In genomic region chr14:96590190-96590860, GRCh38 we compare ENCODE assay signal across 31 cellular contexts.
"Had no signal": no experiment of that assay in that cellular context is flagged by ENCODE, and none has a peak within 500 bp of the region (broad histone marks: within the 10 kb centered on the region; RNA-seq: fewer than 3 reads in every experiment).

No MANE protein-coding gene starts in this region.

- H3K27ac Mint-ChIP-seq: activated CD4-positive, alpha-beta memory T cell treated with anti-CD3 and anti-CD28 coated beads for 36 hours; activated naive CD4-positive, alpha-beta T cell treated with anti-CD3 and anti-CD28 coated beads, Interleukin-2, amount 10 ng/mL, durations not matched to agents 7 days and 5 days; activated naive CD8-positive, alpha-beta T cell treated with anti-CD3 and anti-CD28 coated beads, Interleukin-2, amount 10 ng/mL, durations not matched to agents 7 days and 5 days; activated T-cell treated with anti-CD3 and anti-CD28 coated beads, Interleukin-2, amount 50 U/mL, for 24 hours; nephron; stimulated activated memory B cell treated with anti-CD40 and anti-IgM and Interleukin-4, amounts not matched to agents 10 μg/mL and 1 μg/mL and 100 μg/mL, for 72 hours; stimulated activated naive CD8-positive, alpha-beta T cell treated with anti-CD3 and anti-CD28 coated beads, Interleukin-15, amount 100 ng/mL, for 72 hours; T-helper 1 cell treated with Interleukin-12 subunit alpha and Interleukin-12 subunit beta and Interleukin-4 antibody, amounts not matched to agents 30 μg/mL and 1 μg/mL, for 36 hours; type B pancreatic cell had no signal

- DNase-seq: activated CD4-positive, alpha-beta memory T cell treated with anti-CD3 and anti-CD28 coated beads for 36 hours; activated CD4-positive, alpha-beta T cell treated with anti-CD3 and anti-CD28 coated beads for 48 hours; activated gamma-delta T cell; activated naive CD4-positive, alpha-beta T cell treated with anti-CD3 and anti-CD28 coated beads, Interleukin-2, amount 10 ng/mL, durations not matched to agents 7 days and 5 days; activated naive CD8-positive, alpha-beta T cell treated with anti-CD3 and anti-CD28 coated beads, Interleukin-2, amount 10 ng/mL, durations not matched to agents 7 days and 5 days; activated T-cell treated with anti-CD3 and anti-CD28 coated beads, Interleukin-2, amount 50 U/mL, for 24 hours; dorsolateral prefrontal cortex; effector memory CD4-positive, alpha-beta T cell; erythroblast; gastrocnemius medialis; glutamatergic neuron; left cardiac atrium; mammary epithelial cell; ovary; psoas muscle; stimulated activated CD4-positive, alpha-beta T cell treated with anti-CD3 and anti-CD28 coated beads, Interleukin-4, amount 100 ng/mL, for 4 hours; stimulated activated CD8-positive, alpha-beta memory T cell treated with anti-CD3 and anti-CD28 coated beads, Interleukin-4, amount 100 ng/mL, for 48 hours; stimulated activated naive CD8-positive, alpha-beta T cell treated with anti-CD3 and anti-CD28 coated beads, Interleukin-15, amount 100 ng/mL, for 72 hours; substantia nigra; T1000; WERI-Rb-1 had no signal

- H3K4me1 ChIP-seq: psoas muscle had no signal

- ATAC-seq: activated CD4-positive, CD25-positive, alpha-beta regulatory T cell treated with anti-CD3 and anti-CD28 coated beads, Interleukin-2, amount 50 U/mL, for 24 hours; gastrocnemius medialis; left cardiac atrium; psoas muscle; stimulated activated memory B cell treated with anti-CD40 and anti-IgM and Interleukin-4, amounts not matched to agents 10 μg/mL and 1 μg/mL and 100 μg/mL, for 72 hours; stimulated activated naive CD8-positive, alpha-beta T cell treated with anti-CD3 and anti-CD28 coated beads, Interleukin-15, amount 100 ng/mL, for 72 hours had no signal

- H3K9me3 Mint-ChIP-seq: activated CD4-positive, alpha-beta memory T cell treated with anti-CD3 and anti-CD28 coated beads for 36 hours; activated naive CD4-positive, alpha-beta T cell treated with anti-CD3 and anti-CD28 coated beads, Interleukin-2, amount 10 ng/mL, durations not matched to agents 7 days and 5 days; activated naive CD8-positive, alpha-beta T cell treated with anti-CD3 and anti-CD28 coated beads, Interleukin-2, amount 10 ng/mL, durations not matched to agents 7 days and 5 days; activated T-cell treated with anti-CD3 and anti-CD28 coated beads, Interleukin-2, amount 50 U/mL, for 24 hours; brain; nephron; stimulated activated memory B cell treated with anti-CD40 and anti-IgM and Interleukin-4, amounts not matched to agents 10 μg/mL and 1 μg/mL and 100 μg/mL, for 72 hours; stimulated activated naive CD8-positive, alpha-beta T cell treated with anti-CD3 and anti-CD28 coated beads, Interleukin-15, amount 100 ng/mL, for 72 hours; T-helper 1 cell treated with Interleukin-12 subunit alpha and Interleukin-12 subunit beta and Interleukin-4 antibody, amounts not matched to agents 30 μg/mL and 1 μg/mL, for 36 hours; type B pancreatic cell had no signal

- H3K36me3 ChIP-seq: ascending aorta, cardiac muscle cell, gastrocnemius medialis, ovary, vagina, WERI-Rb-1 had no signal

- H3K36me3 Mint-ChIP-seq: activated CD4-positive, alpha-beta memory T cell treated with anti-CD3 and anti-CD28 coated beads for 36 hours; activated naive CD4-positive, alpha-beta T cell treated with anti-CD3 and anti-CD28 coated beads, Interleukin-2, amount 10 ng/mL, durations not matched to agents 7 days and 5 days; activated naive CD8-positive, alpha-beta T cell treated with anti-CD3 and anti-CD28 coated beads, Interleukin-2, amount 10 ng/mL, durations not matched to agents 7 days and 5 days; brain; stimulated activated memory B cell treated with anti-CD40 and anti-IgM and Interleukin-4, amounts not matched to agents 10 μg/mL and 1 μg/mL and 100 μg/mL, for 72 hours; type B pancreatic cell had no signal

- H3K9me3 ChIP-seq: ascending aorta, gastrocnemius medialis, ovary, psoas muscle, vagina had no signal

- H3K4me3 ChIP-seq: ascending aorta, cardiac muscle cell, coronary artery, dorsolateral prefrontal cortex, gastrocnemius medialis, ovary, psoas muscle, vagina had no signal

- H3K27ac ChIP-seq: ascending aorta, cardiac muscle cell, coronary artery, dorsolateral prefrontal cortex, gastrocnemius medialis, ovary, psoas muscle, vagina, WERI-Rb-1 had no signal

- H3K4me3 Mint-ChIP-seq: activated CD4-positive, alpha-beta memory T cell treated with anti-CD3 and anti-CD28 coated beads for 36 hours; activated naive CD4-positive, alpha-beta T cell treated with anti-CD3 and anti-CD28 coated beads, Interleukin-2, amount 10 ng/mL, durations not matched to agents 7 days and 5 days; activated naive CD8-positive, alpha-beta T cell treated with anti-CD3 and anti-CD28 coated beads, Interleukin-2, amount 10 ng/mL, durations not matched to agents 7 days and 5 days; activated T-cell treated with anti-CD3 and anti-CD28 coated beads, Interleukin-2, amount 50 U/mL, for 24 hours; nephron; stimulated activated memory B cell treated with anti-CD40 and anti-IgM and Interleukin-4, amounts not matched to agents 10 μg/mL and 1 μg/mL and 100 μg/mL, for 72 hours; stimulated activated naive CD8-positive, alpha-beta T cell treated with anti-CD3 and anti-CD28 coated beads, Interleukin-15, amount 100 ng/mL, for 72 hours; T-helper 1 cell treated with Interleukin-12 subunit alpha and Interleukin-12 subunit beta and Interleukin-4 antibody, amounts not matched to agents 30 μg/mL and 1 μg/mL, for 36 hours; type B pancreatic cell had no signal

- H3K27me3 ChIP-seq: ovary, vagina had no signal
